Comparison of ENCODE assay signal across 9 cellular contexts in the genomic region with DNA sequence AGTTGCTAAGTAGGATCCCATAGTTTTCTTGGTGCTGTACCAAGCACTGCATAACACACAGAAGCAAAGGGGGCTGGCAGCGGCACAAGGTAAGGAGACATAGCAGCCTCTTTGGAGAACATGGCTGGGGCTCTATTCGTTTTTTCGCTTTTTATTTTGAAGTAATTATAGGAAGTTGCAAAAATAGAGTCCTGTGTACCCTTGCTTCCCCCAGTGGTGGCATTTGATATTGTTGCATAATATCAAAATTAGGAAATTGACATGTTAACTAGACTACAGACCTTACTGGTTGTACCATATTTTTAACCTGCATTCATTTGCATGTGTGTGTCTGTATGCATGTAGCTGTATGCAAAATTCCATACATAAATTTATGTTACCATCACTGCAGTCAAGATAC. TPM values are rescaled to one million over a fixed set of nuclear protein-coding genes. Genes with fewer than 3 reads are reported as not detected.
DNase-seq lines count a peak whose midpoint lies in the region; ATAC-seq, FAIRE-seq and TF ChIP-seq lines count a peak whose summit lies in the region.
"Had no signal": no experiment of that assay in that cellular context is flagged by ENCODE, and none has a peak within 500 bp of the region (broad histone marks: within the 10 kb centered on the region; RNA-seq: fewer than 3 reads in every experiment).

No MANE protein-coding gene starts in this region.

- intact Hi-C loops in Calu3 (cut with micrococcal nuclease; ENCODE audit: unreplicated experiment) = no loop called here
- intact Hi-C loops in HepG2 (cut with micrococcal nuclease; ENCODE audit: unreplicated experiment) = no loop called here

- H3K27ac ChIP-seq in RWPE1 (no peak overlapping the region), HepG2 (ENCODE audit: extremely low read length, insufficient read depth, low read length) (no peak overlapping the region)

- no peak overlapping the region for H3K9ac ChIP-seq in HepG2 (ENCODE audit: insufficient read depth, low read depth, low read length)

- H3K36me3 ChIP-seq in HepG2 (replicated peaks in 1 of 2; ENCODE audit: control insufficient read depth in 1 of 2, insufficient read depth in 2 of 2, low read length in 2 of 2) = no peaks in the 10 kb centered on the region

- POLR2A ChIA-PET in RWPE1 (lab: Yijun Ruan, JAX; ENCODE audit: low non-redundant PET) (no interaction called here), HepG2 (lab: Yijun Ruan, JAX) (no interaction called here)

- FAIRE-seq in HepG2 (lab: Jason Lieb, UNC) = no peak

- TF ChIP-seq POLR2A in HepG2 (IDR thresholded peaks at IDR 0.05; ENCODE audit: insufficient read depth in 1 of 2, low read depth in 2 of 2, low read length in 2 of 2) = no peak

- TF ChIP-seq CTCF in Calu3 (IDR thresholded peaks at IDR 0.05; ENCODE audit: unreplicated experiment) = peak; percentile 25
- TF ChIP-seq CTCF in RWPE1 (conservative IDR thresholded peaks at IDR 0.05; ENCODE audit: low read depth) = peak; percentile 25; the same call in 1 of the 2 replicates
- TF ChIP-seq CTCF in HepG2 (CRISPR knock-in tag; IDR thresholded peaks at IDR 0.05) = no peak

- no peaks in the 10 kb centered on the region for H3K9me3 Mint-ChIP-seq in Calu3 (ENCODE audit: low read depth, unreplicated experiment)
- H3K9me3 Mint-ChIP-seq in activated naive CD4-positive, alpha-beta T cell treated with anti-CD3 and anti-CD28 coated beads, Interleukin-2, amount 50 U/mL, for 72 hours = no peaks in the 10 kb centered on the region

- no peak overlapping the region for H2AFZ ChIP-seq in HepG2 (ENCODE audit: low read length)

- peaks cover 2% of the 10 kb centered on the region for H3K36me3 Mint-ChIP-seq in Calu3 (ENCODE audit: insufficient read depth, unreplicated experiment)
- no peaks in the 10 kb centered on the region for H3K36me3 Mint-ChIP-seq in activated naive CD4-positive, alpha-beta T cell treated with anti-CD3 and anti-CD28 coated beads, Interleukin-2, amount 50 U/mL, for 72 hours

- H3K79me2 ChIP-seq in HepG2 (ENCODE audit: insufficient read depth, low read length) = no peaks in the 10 kb centered on the region

- no peak for DNase-seq in Calu3
- DNase-seq in RWPE1 (ENCODE audit: low spot score) = no peak
- no peak for DNase-seq in HepG2 (ENCODE audit: low spot score)
- DNase-seq in NCI-H446 (lab: John Stamatoyannopoulos, UW) = no peak
- DNase-seq in stimulated activated CD8-positive, alpha-beta memory T cell treated with anti-CD3 and anti-CD28 coated beads, Interleukin-4, amount 100 ng/mL, for 48 hours = no peak
- DNase-seq in activated naive CD4-positive, alpha-beta T cell treated with anti-CD3 and anti-CD28 coated beads, Interleukin-2, amount 50 U/mL, for 72 hours (ENCODE audit: low spot score in 2 of 2) = no peak
- no peak for DNase-seq in dedifferentiated amniotic fluid mesenchymal stem cell (ENCODE audit: extremely low spot score)
- DNase-seq: activated T-cell treated with anti-CD3 and anti-CD28 coated beads, Interleukin-2, amount 50 U/mL, for 1 hour had no signal

- no peak for TF ChIP-seq RAD21 in HepG2 (CRISPR knock-in tag; IDR thresholded peaks at IDR 0.05)

- no peaks in the 10 kb centered on the region for H3K27me3 Mint-ChIP-seq in Calu3 (ENCODE audit: unreplicated experiment)

- peaks cover 4% of the 10 kb centered on the region for H3K4me1 Mint-ChIP-seq in Calu3 (ENCODE audit: low read depth, unreplicated experiment)

- peaks cover 2% of the 10 kb centered on the region for H3K4me1 ChIP-seq in HepG2 (ENCODE audit: insufficient read depth, low read length)

- in situ Hi-C loops in HepG2 (cut with HindIII; ENCODE audit: extremely low pct_ligation_motif_present, low pct_unique_long_range_greater_than_20kb) = no loop called here

- H3K9me3 ChIP-seq in HepG2 (ENCODE audit: low read length) = peaks cover 7% of the 10 kb centered on the region

- no peak overlapping the region for H3K4me3 Mint-ChIP-seq in Calu3 (ENCODE audit: low read depth, unreplicated experiment)

- H3K27ac Mint-ChIP-seq in Calu3 (ENCODE audit: unreplicated experiment) = no peak overlapping the region
- no peak overlapping the region for H3K27ac Mint-ChIP-seq in activated naive CD4-positive, alpha-beta T cell treated with anti-CD3 and anti-CD28 coated beads, Interleukin-2, amount 50 U/mL, for 72 hours

- TF ChIP-seq EP300 in HepG2 (IDR thresholded peaks at IDR 0.05; ENCODE audit: low read depth in 2 of 2, low read length in 2 of 2) = no peak
- TF ChIP-seq EP300 in HepG2 (CRISPR knock-in tag; IDR thresholded peaks at IDR 0.05; ENCODE audit: borderline replicate concordance) = no peak

- no peak overlapping the region for H3K4me2 ChIP-seq in HepG2 (ENCODE audit: low read depth, low read length)

- ATAC-seq in GM21786 (IDR thresholded peaks at IDR 0.05; ENCODE audit: unreplicated experiment) (peak; percentile 53), HepG2 (no peak)
- no peak for ATAC-seq in activated naive CD4-positive, alpha-beta T cell treated with anti-CD3 and anti-CD28 coated beads, Interleukin-2, amount 50 U/mL, for 72 hours

- CTCF ChIA-PET in Calu3 (lab: Charles Lee) = interaction anchor here (0.5 kb wide), 1 partner anchor 17 kb away, joined by 3 read pairs; no protein-coding TSS in a partner anchor
- CTCF ChIA-PET in RWPE1 (lab: Yijun Ruan, JAX) = no interaction called here
- CTCF ChIA-PET in HepG2 (lab: Yijun Ruan, JAX; ENCODE audit: low intra/inter-chr PET ratio, low total read pairs) = no interaction called here

- BruUV-seq in Calu3 (replicated peaks; lab: Mats Ljungman, UMichigan) (no TSS peak), HepG2 (replicated peaks; lab: Mats Ljungman, UMichigan) (no TSS peak)

- no peaks in the 10 kb centered on the region for H3K27me3 ChIP-seq in HepG2 (ENCODE audit: control insufficient read depth in 1 of 2, insufficient read depth in 2 of 2, low read length in 2 of 2)

- H4K20me1 ChIP-seq in HepG2 (ENCODE audit: insufficient read depth, low read length) = no peaks in the 10 kb centered on the region

- no peak overlapping the region for H3K4me3 ChIP-seq in HepG2 (replicated peaks in 1 of 3; ENCODE audit: insufficient read depth in 1 of 3, low read depth in 2 of 3, low read length in 3 of 3)

- 63% methylated on average over 3 of the region's 3 CpGs for WGBS in HepG2 (ENCODE audit: low lambda C conversion rate)

TF ChIP-seq in HepG2, 621 proteins besides CTCF, POLR2A, EP300 and RAD21:
- TF ChIP-seq ATF7-NPFF (CRISPR knock-in tag; IDR thresholded peaks at IDR 0.05; ENCODE audit: low read depth) (no peak), CEBPB (IDR thresholded peaks at IDR 0.05; ENCODE audit: borderline replicate concordance, low read depth, low read length) (peak; percentile 12; the same call in 1 of the 2 replicates), ZFYVE20 (CRISPR knock-in tag; IDR thresholded peaks at IDR 0.05; ENCODE audit: borderline replicate concordance, low read depth) (no peak), TCF12 (IDR thresholded peaks at IDR 0.05) (no peak), TCF12 (CRISPR knock-in tag; IDR thresholded peaks at IDR 0.05) (no peak)

RNA-seq across cellular contexts. Expression of a gene that starts 6.6 kb away (rescaled TPM):
- 108 and 121 TPM in 2 replicates for total RNA-seq in Calu3 (2022)
- 83.8 and 99.6 TPM in 2 replicates for total RNA-seq in HepG2 (2016; rRNA removed; fragmentation: Illumina TruSeq; extraction: Trizol)
- 108 and 112 TPM in 2 replicates for total RNA-seq in HepG2 (2016; cell fraction: cytosol; rRNA removed; fragmentation: Illumina TruSeq; extraction: Trizol; ENCODE audit: low read depth)
- 84.3 and 103 TPM in 2 replicates for total RNA-seq in HepG2 (2016; cell fraction: insoluble cytoplasmic fraction; rRNA removed; fragmentation: Illumina TruSeq; extraction: Trizol)
- 88.3 and 91.3 TPM in 2 replicates for total RNA-seq in HepG2 (2016; cell fraction: membrane; rRNA removed; fragmentation: Illumina TruSeq; extraction: Trizol)
- total RNA-seq in HepG2 (2016; cell fraction: nucleus; rRNA removed; fragmentation: Illumina TruSeq; extraction: Trizol) = 67.3 and 76.3 TPM in 2 replicates
- 78.1 and 85.7 TPM in 2 replicates for polyA plus RNA-seq in HepG2 (2011; rRNA removed)
- 41.6 and 51.6 TPM in 2 replicates for polyA plus RNA-seq in HepG2 (2011; cell fraction: cytosol; rRNA removed)
- 37.0 and 39.5 TPM in 2 replicates for polyA plus RNA-seq in HepG2 (2011; cell fraction: nucleus; rRNA removed)
- polyA plus RNA-seq in HepG2 (2012) = 61.9 and 66.8 TPM in 2 replicates
- 9.8 and 12.9 TPM in 2 replicates for polyA plus RNA-seq in HepG2 (2016; cell fraction: cytosol; fragmentation: Illumina TruSeq; extraction: Trizol; ENCODE audit: low read depth)
- polyA plus RNA-seq in HepG2 (2016; cell fraction: insoluble cytoplasmic fraction; fragmentation: Illumina TruSeq; extraction: Trizol; ENCODE audit: low read depth) = 96.5 and 97.5 TPM in 2 replicates
- polyA plus RNA-seq in HepG2 (2016; cell fraction: membrane; fragmentation: Illumina TruSeq; extraction: Trizol; ENCODE audit: low read depth) = 29.4 and 30.1 TPM in 2 replicates
- polyA plus RNA-seq in HepG2 (2016; cell fraction: nucleus; fragmentation: Illumina TruSeq; extraction: Trizol; ENCODE audit: insufficient read depth, low read depth) = 54.4 and 58.0 TPM in 2 replicates
- polyA minus RNA-seq in HepG2 (2011; rRNA and poly(A)+ RNA removed; ENCODE audit: low replicate concordance) = 138 and 314 TPM in 2 replicates
- 92.2 and 96.8 TPM in 2 replicates for polyA minus RNA-seq in HepG2 (2011; cell fraction: cytosol; rRNA and poly(A)+ RNA removed)
- 133 and 151 TPM in 2 replicates for polyA minus RNA-seq in HepG2 (2011; cell fraction: nucleus; rRNA and poly(A)+ RNA removed)
- 100 to 1,000 TPM in 1 of 2 donors, 10 to 100 TPM in 1; 96.8 to 118 TPM for total RNA-seq in activated naive CD4-positive, alpha-beta T cell treated with anti-CD3 and anti-CD28 coated beads, Interleukin-2, amount 50 U/mL, for 72 hours
